ENCODE assay signal across 1 cellular context in the genomic region with DNA sequence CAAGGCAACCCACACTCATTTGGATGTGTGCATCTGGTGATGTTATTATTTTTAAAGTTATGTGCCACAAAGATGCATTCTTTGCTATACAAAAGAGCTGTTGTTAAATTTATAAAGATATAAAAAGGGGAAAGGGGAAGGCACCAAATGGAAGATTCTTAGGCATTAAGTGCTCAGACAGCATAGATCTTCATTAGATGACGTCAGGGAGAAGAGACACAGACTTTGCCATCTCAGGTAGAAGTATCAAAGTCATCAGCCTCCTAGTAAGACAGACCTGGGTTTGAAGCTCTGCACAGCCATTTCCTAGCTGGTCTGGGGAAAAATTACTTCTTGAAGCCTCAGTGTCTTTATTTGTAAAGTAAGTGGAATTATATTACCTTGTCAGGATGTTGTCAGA.
A peak's percentile ranks its signal among the peaks of the same experiment; 100 is the strongest.
TF ChIP-seq lines count a peak whose summit lies in the region.

No MANE protein-coding gene starts in this region.

TF ChIP-seq in HepG2, 621 proteins besides CTCF, POLR2A, EP300 and RAD21:
- TF ChIP-seq CREB1 (IDR thresholded peaks at IDR 0.05): peak; percentile 63
- no peak for TF ChIP-seq CREB1 (CRISPR knock-in tag; IDR thresholded peaks at IDR 0.05)
- TF ChIP-seq CHD4 (IDR thresholded peaks at IDR 0.05; ENCODE audit: borderline replicate concordance, low read length): no peak
- TF ChIP-seq ATF7 (IDR thresholded peaks at IDR 0.05): peak; percentile 87
- TF ChIP-seq ATF7 (CRISPR knock-in tag; IDR thresholded peaks at IDR 0.05): no peak
TF ChIP-seq in HepG2: peak in this region for 2.
